Comparison of ENCODE assay signal across 20 cellular contexts in the genomic region with DNA sequence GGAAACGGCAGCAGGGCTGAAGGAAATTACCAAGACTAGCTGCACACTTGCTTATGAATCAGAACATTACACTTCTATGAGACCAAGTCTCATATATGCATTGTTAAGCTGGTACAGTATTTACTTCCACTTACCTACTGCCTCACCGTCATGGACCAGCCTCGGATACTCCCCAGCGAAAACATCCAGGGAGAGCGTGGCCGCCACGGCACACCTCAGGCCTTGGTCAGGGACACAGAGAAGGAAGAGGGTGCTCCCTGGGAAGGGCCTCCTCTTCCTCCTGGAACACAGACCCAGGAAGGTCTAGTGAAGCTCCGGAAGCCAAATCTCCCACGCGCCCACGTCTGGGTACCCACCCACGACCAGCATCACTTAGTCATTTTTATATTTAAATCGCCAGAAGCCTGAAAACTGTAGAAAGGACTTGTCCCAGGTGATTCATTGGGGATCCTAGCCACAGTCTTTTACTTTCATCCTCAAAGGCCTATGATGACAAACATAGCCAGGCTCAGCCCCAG. TPM values are rescaled to one million over a fixed set of nuclear protein-coding genes. Genes with fewer than 3 reads are reported as not detected.
DNase-seq lines count a peak whose midpoint lies in the region; ATAC-seq and TF ChIP-seq lines count a peak whose summit lies in the region.
"Had no signal": no experiment of that assay in that cellular context is flagged by ENCODE, and none has a peak within 500 bp of the region (broad histone marks: within the 10 kb centered on the region; RNA-seq: fewer than 3 reads in every experiment).

No MANE protein-coding gene starts in this region.

- H3K27ac ChIP-seq in right atrium auricular region, result no peak overlapping the region
- no peak overlapping the region for H3K27ac ChIP-seq in left ventricle myocardium inferior (replicated peaks)
- H3K27ac ChIP-seq: 22Rv1, BLaER1, C4-2B had no signal

- no peaks in the 10 kb centered on the region for H3K27me3 ChIP-seq in right atrium auricular region
- peaks cover 4% of the 10 kb centered on the region for H3K27me3 ChIP-seq in left ventricle myocardium inferior (ENCODE audit: low read depth)
- H3K27me3 ChIP-seq: BLaER1 had no signal

- intact Hi-C loops in left ventricle myocardium inferior (cut with micrococcal nuclease) (no loop called here), posterior cingulate gyrus (cut with DNase I) (no loop called here)

- H3K4me1 ChIP-seq in right atrium auricular region (no peaks in the 10 kb centered on the region), left ventricle myocardium inferior (no peaks in the 10 kb centered on the region)

- no peaks in the 10 kb centered on the region for H3K9me3 ChIP-seq in right atrium auricular region
- no peaks in the 10 kb centered on the region for H3K9me3 ChIP-seq in left ventricle myocardium inferior (replicated peaks)
- H3K9me3 ChIP-seq: BLaER1 had no signal

- TF ChIP-seq CTCF in right atrium auricular region (IDR thresholded peaks at IDR 0.05) (no peak), left ventricle myocardium inferior (IDR thresholded peaks at IDR 0.05; ENCODE audit: borderline replicate concordance) (no peak)

- H3K36me3 ChIP-seq in right atrium auricular region (no peaks in the 10 kb centered on the region), left ventricle myocardium inferior (no peaks in the 10 kb centered on the region)
- H3K36me3 ChIP-seq: BLaER1 had no signal

- ATAC-seq in HG02885 (IDR thresholded peaks at IDR 0.05; ENCODE audit: poor library complexity, unreplicated experiment) (no peak), GM18870 (IDR thresholded peaks at IDR 0.05; ENCODE audit: unreplicated experiment) (no peak)
- ATAC-seq: GM12878, GM23338, HCT116 had no signal

- H3K4me3 ChIP-seq in right atrium auricular region (no peak overlapping the region), left ventricle myocardium inferior (no peak overlapping the region)
- H3K4me3 ChIP-seq: BLaER1, GM12878, GM23338 had no signal

- DNase-seq in right atrium auricular region (ENCODE audit: low spot score) (peak; percentile 18), left ventricle myocardium inferior (no peak), inferior parietal cortex (ENCODE audit: extremely low spot score) (peak; percentile 10), posterior cingulate gyrus (peak in 6 of 10 donors; percentile 16 to 91 (median 30)), NOMO-1 treated with dmso at 0.1 percent for 144 hours (lab: John Stamatoyannopoulos, UW; ENCODE audit: unreplicated experiment) (no peak)
- DNase-seq: CD4-positive, alpha-beta T cell; CD8-positive, alpha-beta memory T cell; DMS 273 treated with DMSO at 0.1 percent for 48 hours; DMS79; EL; GDM1; H9 had no signal

RNA-seq across cellular contexts. Expression of a gene that starts 24.4 kb away (rescaled TPM):
- total RNA-seq in right atrium auricular region (100 to 1,000 TPM; 113 to 252 TPM), left ventricle myocardium inferior (140 TPM)

RNA-seq across cellular contexts. Expression of a gene that starts 50.4 kb away (rescaled TPM):
- total RNA-seq in right atrium auricular region, result 100 to 1,000 TPM; 227 to 327 TPM
- total RNA-seq in left ventricle myocardium inferior, result 176 TPM

Comparison
In these comparisons a context has a peak if more than half of its experiments do, and no peak if none do; other contexts are left out.
1. DNase-seq: peak in right atrium auricular region (single experiment), inferior parietal cortex (single experiment) and posterior cingulate gyrus (6 of 10); none in left ventricle myocardium inferior (single experiment) and NOMO-1 treated with dmso at 0.1 percent for 144 hours (single experiment).